ENCODE assay signal across 1 cellular context in genomic region chr17:2309338-2310143, GRCh38.
TF ChIP-seq lines count a peak whose summit lies in the region.

No MANE protein-coding gene starts in this region.

TF ChIP-seq in endothelial cell of umbilical vein, 7 proteins besides CTCF, POLR2A, EP300 and RAD21:
- TF ChIP-seq POLR2AphosphoS5 (IDR thresholded peaks at IDR 0.05; ENCODE audit: insufficient read depth, low read depth, low read length) = no peak
- no peak for TF ChIP-seq EZH2 (IDR thresholded peaks at IDR 0.05; ENCODE audit: borderline replicate concordance, low read depth, low read length, severe bottlenecking)
